ENCODE assay signal across 8 cellular contexts in genomic region chr14:59483360-59483759, GRCh38. TPM values are rescaled to one million over a fixed set of nuclear protein-coding genes. Genes with fewer than 3 reads are reported as not detected.
DNase-seq lines count a peak whose midpoint lies in the region; ATAC-seq lines count a peak whose summit lies in the region.

No MANE protein-coding gene starts in this region.

- no peaks in the 10 kb centered on the region for H3K27me3 ChIP-seq in mucosa of rectum (ENCODE audit: control insufficient read depth in 2 of 2, insufficient read depth in 2 of 2, low read length in 2 of 2)

- H3K9ac ChIP-seq in mucosa of rectum (ENCODE audit: low read depth in 1 of 2, low read length in 2 of 2), result peak overlapping the region; percentile 87 to 91

- H3K9me3 ChIP-seq in mucosa of rectum (ENCODE audit: control insufficient read depth in 2 of 2, low read length in 2 of 2), result no peaks in the 10 kb centered on the region

- intact Hi-C loops in activated CD4-positive, alpha-beta T cell treated with anti-CD3 and anti-CD28 coated beads for 36 hours (cut with DNase I, micrococcal nuclease), result loop anchor here (5.0 kb wide), 2 partner anchors 609 to 1056 kb away; partner anchors contain the start of genes KIAA0586 (in 1 of the 2), PCNX4 (in 1 of the 2) and TIMM9 (in 1 of the 2)

- no peaks in the 10 kb centered on the region for H3K9me3 Mint-ChIP-seq in activated CD4-positive, alpha-beta T cell treated with anti-CD3 and anti-CD28 coated beads for 36 hours (ENCODE audit: low read depth)
- H3K9me3 Mint-ChIP-seq in effector memory CD8-positive, alpha-beta T cell, result no peaks in the 10 kb centered on the region

- H3K27ac ChIP-seq in mucosa of rectum (ENCODE audit: low read depth in 2 of 2, low read length in 2 of 2), result peak overlapping the region; percentile 85 to 89

- peaks cover under 1 to 2% of the 10 kb centered on the region in 2 donors for H3K36me3 ChIP-seq in mucosa of rectum (ENCODE audit: control insufficient read depth in 2 of 2, insufficient read depth in 2 of 2, low read length in 2 of 2)

- CTCF ChIA-PET in activated CD4-positive, alpha-beta T cell treated with anti-CD3 and anti-CD28 coated beads for 36 hours (lab: Charles Lee), result interaction anchor here (1.4 to 1.9 kb wide), 2 partner anchors 13 to 19 kb away, joined by 5 to 10 read pairs; no protein-coding TSS in a partner anchor

- no peak for DNase-seq in activated CD4-positive, alpha-beta T cell treated with anti-CD3 and anti-CD28 coated beads for 36 hours
- no peak for DNase-seq in activated CD4-positive, alpha-beta T cell treated with anti-CD3 and anti-CD28 coated beads for 4 hours
- peak; percentile 63 for DNase-seq in RPMI7951 (ENCODE audit: low read depth)
- DNase-seq in effector memory CD8-positive, alpha-beta T cell, result no peak
- DNase-seq in middle frontal gyrus (ENCODE audit: extremely low spot score, low spot score), result no peak
- no peak for DNase-seq in activated effector memory CD4-positive, alpha-beta T cell treated with anti-CD3 and anti-CD28 coated beads, Interleukin-2, amount 50 U/mL, for 16 hours

- H3K27me3 Mint-ChIP-seq in activated CD4-positive, alpha-beta T cell treated with anti-CD3 and anti-CD28 coated beads for 36 hours, result no peaks in the 10 kb centered on the region
- no peaks in the 10 kb centered on the region for H3K27me3 Mint-ChIP-seq in effector memory CD8-positive, alpha-beta T cell

- H3K36me3 Mint-ChIP-seq in activated CD4-positive, alpha-beta T cell treated with anti-CD3 and anti-CD28 coated beads for 36 hours (ENCODE audit: low read depth), result peaks cover 22% of the 10 kb centered on the region
- H3K36me3 Mint-ChIP-seq in effector memory CD8-positive, alpha-beta T cell (ENCODE audit: insufficient read depth), result peaks cover 5% of the 10 kb centered on the region

- ATAC-seq in activated CD4-positive, alpha-beta T cell treated with anti-CD3 and anti-CD28 coated beads for 36 hours, result no peak
- no peak for ATAC-seq in effector memory CD8-positive, alpha-beta T cell (replicated peaks)
- no peak for ATAC-seq in HG02642 (IDR thresholded peaks at IDR 0.05; ENCODE audit: poor library complexity, unreplicated experiment)

- H3K4me3 ChIP-seq in mucosa of rectum (ENCODE audit: low read length in 2 of 2), result peak overlapping the region; percentile 94 to 98

- H3K4me1 ChIP-seq in mucosa of rectum (ENCODE audit: control insufficient read depth in 2 of 2, insufficient read depth in 2 of 2, low read length in 2 of 2), result peaks cover 25% of the 10 kb centered on the region in 2 donors

- POLR2A ChIA-PET in activated CD4-positive, alpha-beta T cell treated with anti-CD3 and anti-CD28 coated beads for 36 hours (lab: Charles Lee), result interaction anchor here (1.7 kb wide), 2 partner anchors 18 to 295 kb away, joined by 5 to 9 read pairs; partner anchors contain the start of genes DAAM1 and GPR135

- peaks cover 56% of the 10 kb centered on the region for H3K4me1 Mint-ChIP-seq in activated CD4-positive, alpha-beta T cell treated with anti-CD3 and anti-CD28 coated beads for 36 hours
- H3K4me1 Mint-ChIP-seq in effector memory CD8-positive, alpha-beta T cell (ENCODE audit: low read depth in 2 of 2), result peaks cover 38 to 40% of the 10 kb centered on the region in 2 donors

- peak overlapping the region; percentile 73 for H3K27ac Mint-ChIP-seq in activated CD4-positive, alpha-beta T cell treated with anti-CD3 and anti-CD28 coated beads for 36 hours
- H3K27ac Mint-ChIP-seq in effector memory CD8-positive, alpha-beta T cell, result peak overlapping the region; percentile 82 to 85

- peak overlapping the region; percentile 92 for H3K4me3 Mint-ChIP-seq in activated CD4-positive, alpha-beta T cell treated with anti-CD3 and anti-CD28 coated beads for 36 hours
- peak overlapping the region; percentile 89 to 90 for H3K4me3 Mint-ChIP-seq in effector memory CD8-positive, alpha-beta T cell

RNA-seq across cellular contexts. Expression of gene L3HYPDH, which starts 0.8 kb away (rescaled TPM):
- total RNA-seq in activated CD4-positive, alpha-beta T cell treated with anti-CD3 and anti-CD28 coated beads for 36 hours, result 10 to 100 TPM in 1 of 2 experiments, 1 to 10 TPM in 1; 9.3 to 11.8 TPM
- 35.2 and 47.3 TPM in 2 replicates for total RNA-seq in RPMI7951 (2014; rRNA removed; shearing (Covaris generic))

RNA-seq across cellular contexts. Expression of gene JKAMP, which starts 1.0 kb away (rescaled TPM):
- total RNA-seq in activated CD4-positive, alpha-beta T cell treated with anti-CD3 and anti-CD28 coated beads for 36 hours, result 10 to 100 TPM; 18.0 to 20.2 TPM
- 68.6 and 88.6 TPM in 2 replicates for total RNA-seq in RPMI7951 (2014; rRNA removed; shearing (Covaris generic))

RNA-seq across cellular contexts. Expression of gene GPR135, which starts 18.2 kb away (rescaled TPM):
- 1 to 10 TPM in 1 of 2 experiments, under 1 TPM in 1; 0.98 to 1.1 TPM for total RNA-seq in activated CD4-positive, alpha-beta T cell treated with anti-CD3 and anti-CD28 coated beads for 36 hours
- 0.48 and 0.68 TPM in 2 replicates for total RNA-seq in RPMI7951 (2014; rRNA removed; shearing (Covaris generic))
